11 cellular contexts compared by ENCODE assay signal in genomic region chr2:71609441-71609840, GRCh38.
DNase-seq lines count a peak whose midpoint lies in the region; ATAC-seq and TF ChIP-seq lines count a peak whose summit lies in the region.
"Had no signal": no experiment of that assay in that cellular context is flagged by ENCODE, and none has a peak within 500 bp of the region (broad histone marks: within the 10 kb centered on the region; RNA-seq: fewer than 3 reads in every experiment).

No MANE protein-coding gene starts in this region.

- H3K4ac ChIP-seq in trophoblast cell (ENCODE audit: low read depth, low read length) = no peak overlapping the region

- no peak for TF ChIP-seq POLR2A in NB4 (IDR thresholded peaks at IDR 0.05; ENCODE audit: extremely low read depth, insufficient read length)

- no peaks in the 10 kb centered on the region for H3K9me3 ChIP-seq in trophoblast cell (ENCODE audit: insufficient read depth, low read depth, low read length)
- H3K9me3 ChIP-seq: body of pancreas, stomach had no signal

- no peak overlapping the region for H2AFZ ChIP-seq in trophoblast cell (ENCODE audit: insufficient read depth, low read length, poor library complexity)

- WGBS in trophoblast cell (ENCODE audit: extremely low coverage, insufficient coverage, insufficient read length) = no CpG with 5 or more reads among the region's 5 CpGs

- no peak overlapping the region for H3K23ac ChIP-seq in trophoblast cell (ENCODE audit: low read length)

- H2AK5ac ChIP-seq in trophoblast cell (ENCODE audit: low read length) = no peak overlapping the region

- H3K14ac ChIP-seq in trophoblast cell (ENCODE audit: low read length) = no peak overlapping the region

- H3K36me3 ChIP-seq in trophoblast cell (ENCODE audit: control insufficient read depth in 1 of 2, insufficient read depth in 2 of 2, low read length in 2 of 2) = peaks cover 3 to 14% of the 10 kb centered on the region in 2 experiments

- H3K18ac ChIP-seq in trophoblast cell (ENCODE audit: low read length) = no peak overlapping the region

- H3K79me2 ChIP-seq in trophoblast cell (ENCODE audit: control insufficient read depth, insufficient read depth, low read length, poor library complexity) = no peaks in the 10 kb centered on the region

- peak; percentile 42 for DNase-seq in GM04504 (ENCODE audit: low read depth)
- peak; percentile 90 for DNase-seq in NB4 (ENCODE audit: low read depth)
- DNase-seq in cardiac fibroblast (ENCODE audit: low read depth in 2 of 2) = peak; percentile 10 to 34
- peak; percentile 17 to 79 for DNase-seq in trophoblast cell
- no peak for DNase-seq in NCI-H1436 treated with DMSO at 0.1 percent for 48 hours (lab: John Stamatoyannopoulos, UW)
- DNase-seq in HuH-7 (ENCODE audit: low spot score) = no peak
- DNase-seq: activated CD4-positive, alpha-beta T cell treated with anti-CD3 and anti-CD28 coated beads for 1 hour; stomach had no signal

- H3K4me3 ChIP-seq in NB4 (ENCODE audit: low read depth, low read length) (no peak overlapping the region), cardiac fibroblast (replicated peaks in 1 of 2; ENCODE audit: low read depth in 2 of 2, low read length in 2 of 2) (no peak overlapping the region), trophoblast cell (ENCODE audit: low read depth, low read length) (no peak overlapping the region)
- H3K4me3 ChIP-seq: body of pancreas, stomach had no signal

- H4K12ac ChIP-seq in trophoblast cell (ENCODE audit: low read depth, low read length) = no peak overlapping the region

- H3K9ac ChIP-seq in trophoblast cell (ENCODE audit: low read length) = no peak overlapping the region

- H3K4me1 ChIP-seq in trophoblast cell (ENCODE audit: control insufficient read depth in 1 of 2, insufficient read depth in 2 of 2, low read length in 2 of 2) = peaks cover 0 to 4% of the 10 kb centered on the region in 2 experiments
- H3K4me1 ChIP-seq: body of pancreas had no signal

- no peak for TF ChIP-seq CTCF in NB4 (IDR thresholded peaks at IDR 0.05; ENCODE audit: low read depth, low read length)
- no peak for TF ChIP-seq CTCF in cardiac fibroblast (IDR thresholded peaks at IDR 0.05; ENCODE audit: low read depth, low read length)

- no peak overlapping the region for H2BK5ac ChIP-seq in trophoblast cell (ENCODE audit: low read depth, low read length, poor library complexity)

- H3K79me1 ChIP-seq in trophoblast cell (ENCODE audit: low read length) = no peaks in the 10 kb centered on the region

- no peak overlapping the region for H2BK12ac ChIP-seq in trophoblast cell (ENCODE audit: low read length)

- no peak overlapping the region for H2BK120ac ChIP-seq in trophoblast cell (ENCODE audit: insufficient read depth, low read length, poor library complexity)

- H4K91ac ChIP-seq in trophoblast cell (ENCODE audit: low read depth, low read length) = no peak overlapping the region

- H3K27ac ChIP-seq in trophoblast cell (ENCODE audit: low read depth, low read length) = no peak overlapping the region
- H3K27ac ChIP-seq: body of pancreas, stomach had no signal

- H3K27me3 ChIP-seq in trophoblast cell (ENCODE audit: insufficient read depth, low read length) = no peaks in the 10 kb centered on the region
- H3K27me3 ChIP-seq: body of pancreas, stomach had no signal

- no peak overlapping the region for H3K4me2 ChIP-seq in trophoblast cell (ENCODE audit: low read length)

- no peak for ATAC-seq in HG03025 (IDR thresholded peaks at IDR 0.05; ENCODE audit: low FRiP score, unreplicated experiment)
- ATAC-seq: body of pancreas, natural killer cell had no signal

- no peak overlapping the region for H4K8ac ChIP-seq in trophoblast cell (ENCODE audit: low read depth, low read length)

Comparison
In these comparisons a context has a peak if more than half of its experiments do, and no peak if none do; other contexts are left out.
1. DNase-seq: peak in GM04504 (single experiment), NB4 (single experiment), cardiac fibroblast (2 of 2) and trophoblast cell (2 of 2); none in NCI-H1436 treated with DMSO at 0.1 percent for 48 hours (single experiment) and HuH-7 (single experiment).